Comparison of ENCODE assay signal across 9 cellular contexts in the genomic region with DNA sequence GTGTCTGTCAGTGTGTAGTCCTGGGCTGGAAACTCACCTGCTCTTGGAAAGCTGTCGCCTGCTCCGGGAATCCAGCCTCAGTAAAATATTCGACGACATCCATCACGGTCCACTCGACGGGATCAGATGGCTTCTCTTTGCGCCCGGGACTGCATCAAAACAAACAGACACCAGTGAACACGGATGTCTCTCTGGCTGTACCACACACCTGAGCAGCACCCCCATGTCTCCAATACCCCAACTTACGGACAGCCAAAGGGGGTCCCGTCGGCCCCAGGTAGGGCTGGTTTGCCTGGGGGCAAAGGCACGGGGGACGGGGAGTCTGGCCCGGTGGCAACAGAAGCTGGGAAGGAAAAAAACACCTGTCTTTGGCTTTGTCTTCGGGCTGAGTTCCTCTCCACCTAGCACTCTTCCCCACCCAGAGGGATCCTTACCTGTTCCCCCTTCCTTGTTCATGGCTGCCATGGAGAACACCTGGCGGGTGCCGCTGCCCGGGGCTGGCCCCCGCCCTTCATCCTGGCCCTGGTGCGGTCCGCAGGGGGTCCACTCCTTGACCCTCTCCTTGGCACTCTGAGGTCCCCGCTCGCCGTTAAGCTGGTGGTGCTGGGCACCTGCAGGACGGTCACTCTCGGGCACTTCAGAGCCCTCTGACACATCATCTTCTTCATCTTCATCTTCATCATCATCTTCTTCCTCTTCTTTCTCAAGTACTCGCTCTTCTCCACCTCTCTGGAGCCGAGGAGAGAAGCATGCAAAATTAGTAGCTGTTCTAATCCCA. TPM values are rescaled to one million over a fixed set of nuclear protein-coding genes. Genes with fewer than 3 reads are reported as not detected.
A peak's percentile ranks its signal among the peaks of the same experiment; 100 is the strongest.
DNase-seq lines count a peak whose midpoint lies in the region; ATAC-seq, FAIRE-seq and TF ChIP-seq lines count a peak whose summit lies in the region.
"Had no signal": no experiment of that assay in that cellular context is flagged by ENCODE, and none has a peak within 500 bp of the region (broad histone marks: within the 10 kb centered on the region; RNA-seq: fewer than 3 reads in every experiment).

No MANE protein-coding gene starts in this region.

- H3K4me1 ChIP-seq in esophagus muscularis mucosa (peaks cover 16 to 37% (median 22%) of the 10 kb centered on the region in 4 donors), gastrocnemius medialis (peaks cover 0 to 5% of the 10 kb centered on the region in 2 donors)

- TF ChIP-seq EP300 in esophagus muscularis mucosa (IDR thresholded peaks at IDR 0.05) = no peak

- peak overlapping the region; percentile 72 to 80 (median 75) for H3K4me3 ChIP-seq in esophagus muscularis mucosa
- peak overlapping the region; percentile 25 to 76 (median 52) for H3K4me3 ChIP-seq in gastrocnemius medialis

- no peak for DNase-seq in GM18507 (ENCODE audit: extremely low spot score, insufficient read length, low read depth)
- DNase-seq in RPMI8226 = peak; percentile 2
- no peak for DNase-seq in esophagus muscularis mucosa (ENCODE audit: extremely low spot score)
- DNase-seq in gastrocnemius medialis = no peak
- DNase-seq in NCI-H2171 treated with DMSO at 0.1 percent for 48 hours (lab: John Stamatoyannopoulos, UW) = no peak
- DNase-seq in NCI-H1092 (lab: John Stamatoyannopoulos, UW) = no peak
- no peak for DNase-seq in stimulated activated CD4-positive, alpha-beta T cell treated with anti-CD3 and anti-CD28 coated beads, Interleukin-2, amount 100 ng/mL, for 48 hours

- ATAC-seq in gastrocnemius medialis (no peak), GM19328 (IDR thresholded peaks at IDR 0.05; ENCODE audit: unreplicated experiment) (no peak)

- peak; percentile 12 for FAIRE-seq in GM18507 (lab: Jason Lieb, UNC)

- H3K27ac ChIP-seq in esophagus muscularis mucosa (replicated peaks in 1 of 4) (peak overlapping the region in 3 of 4 donors; percentile 94 to 95 (median 94)), gastrocnemius medialis (peak overlapping the region; percentile 70 to 92 (median 87))

- TF ChIP-seq POLR2A in esophagus muscularis mucosa (IDR thresholded peaks at IDR 0.05; ENCODE audit: low read depth) (no peak), gastrocnemius medialis (IDR thresholded peaks at IDR 0.05) (no peak)

- intact Hi-C loops in esophagus muscularis mucosa (cut with DNase I) (no loop called here), gastrocnemius medialis (cut with DNase I; ENCODE audit: low total_unique reads) (no loop called here)

- H3K9me3 ChIP-seq in esophagus muscularis mucosa (peaks cover 0 to 10% (median 7%) of the 10 kb centered on the region in 4 donors), gastrocnemius medialis (peaks cover 0 to 9% (median 7%) of the 10 kb centered on the region in 3 donors)

- TF ChIP-seq CTCF in esophagus muscularis mucosa (IDR thresholded peaks at IDR 0.05) = no peak
- TF ChIP-seq CTCF in gastrocnemius medialis (IDR thresholded peaks at IDR 0.05 in 4 of 5, conservative IDR thresholded peaks at IDR 0.05 in 1 of 5) = no peak

- in situ Hi-C loops in gastrocnemius medialis (cut with MboI; ENCODE audit: low sequenced_read_pairs in 4 of 4) = loop anchor here in 1 of 4 donors (10.0 kb wide), 1 partner anchor 304 kb away; no protein-coding TSS in a partner anchor

- 81% methylated on average over 21 of the region's 30 CpGs for WGBS in esophagus muscularis mucosa

- H3K27me3 ChIP-seq in esophagus muscularis mucosa (no peaks in the 10 kb centered on the region), gastrocnemius medialis (no peaks in the 10 kb centered on the region)

- H3K36me3 ChIP-seq in esophagus muscularis mucosa = peaks cover 8 to 29% (median 18%) of the 10 kb centered on the region in 4 donors
- H3K36me3 ChIP-seq in gastrocnemius medialis = peaks cover 0 to 13% of the 10 kb centered on the region in 2 donors

RNA-seq across cellular contexts. Expression of gene SAMD1, which starts 1.7 kb away (rescaled TPM):
- total RNA-seq in esophagus muscularis mucosa (10 to 100 TPM; 24.1 to 75.6 (median 48.8) TPM), gastrocnemius medialis (10 to 100 TPM; 15.1 to 71.8 (median 40.2) TPM)

RNA-seq across cellular contexts. Expression of gene C19orf67, which starts 3.2 kb away (rescaled TPM):
- total RNA-seq in esophagus muscularis mucosa (not detected), gastrocnemius medialis (not detected)
- total RNA-seq: myocyte had no signal

RNA-seq across cellular contexts. Expression of gene MISP3, which starts 16.2 kb away (rescaled TPM):
- total RNA-seq in esophagus muscularis mucosa (10 to 100 TPM in 1 of 4 donors, 1 to 10 TPM in 3; 1.5 to 11.1 (median 7.6) TPM), gastrocnemius medialis (1 to 10 TPM; 1.8 to 8.0 (median 5.7) TPM)

RNA-seq across cellular contexts. Expression of gene PALM3, which starts 26.9 kb away (rescaled TPM):
- total RNA-seq in esophagus muscularis mucosa (under 1 TPM in 2 of 4 donors, not detected in 2; 0.32 to 0.42 TPM), gastrocnemius medialis (not detected)
- total RNA-seq: myocyte had no signal

RNA-seq across cellular contexts. Expression of gene PRKACA, which starts 28.7 kb away (rescaled TPM):
- total RNA-seq in esophagus muscularis mucosa = 100 to 1,000 TPM in 2 of 4 donors, 10 to 100 TPM in 2; 76.0 to 125 (median 93.3) TPM
- total RNA-seq in gastrocnemius medialis = 100 to 1,000 TPM in 3 of 4 donors, 10 to 100 TPM in 1; 74.7 to 180 (median 147) TPM
